Comparison of ENCODE assay signal across 14 cellular contexts in genomic region chr1:31625561-31626272, GRCh38. TPM values are rescaled to one million over a fixed set of nuclear protein-coding genes. Genes with fewer than 3 reads are reported as not detected.
DNase-seq lines count a peak whose midpoint lies in the region; ATAC-seq and TF ChIP-seq lines count a peak whose summit lies in the region.
"Had no signal": no experiment of that assay in that cellular context is flagged by ENCODE, and none has a peak within 500 bp of the region (broad histone marks: within the 10 kb centered on the region; RNA-seq: fewer than 3 reads in every experiment).

No MANE protein-coding gene starts in this region.

- H3K4me3 ChIP-seq in WERI-Rb-1 (ENCODE audit: low read depth, low read length) (no peak overlapping the region), hepatocyte (no peak overlapping the region)
- H3K4me3 ChIP-seq: A549 had no signal

- H3K79me2 ChIP-seq in hepatocyte = no peaks in the 10 kb centered on the region

- no peak overlapping the region for H2AFZ ChIP-seq in hepatocyte

- peak; percentile 61 to 66 for ATAC-seq in stimulated activated naive B cell treated with anti-CD40 and anti-IgM and Interleukin-4, amounts not matched to agents 10 μg/mL and 1 μg/mL and 100 μg/mL, for 72 hours (replicated peaks)
- ATAC-seq in HG03378 (IDR thresholded peaks at IDR 0.05; ENCODE audit: unreplicated experiment) = no peak
- ATAC-seq: effector memory CD8-positive, alpha-beta T cell had no signal

- H3K36me3 ChIP-seq in WERI-Rb-1 = peaks cover 19% of the 10 kb centered on the region
- H3K36me3 ChIP-seq in hepatocyte (replicated peaks; ENCODE audit: insufficient read depth, low read depth) = no peaks in the 10 kb centered on the region

- peak overlapping the region; percentile 92 for H3K27ac ChIP-seq in WERI-Rb-1
- peak overlapping the region; percentile 12 for H3K27ac ChIP-seq in hepatocyte
- H3K27ac ChIP-seq: A549 had no signal

- TF ChIP-seq CTCF in WERI-Rb-1 (IDR thresholded peaks at IDR 0.05; ENCODE audit: low read depth, low read length) = no peak
- TF ChIP-seq CTCF in hepatocyte (IDR thresholded peaks at IDR 0.05; ENCODE audit: poor library complexity) = no peak

- peaks cover 3% of the 10 kb centered on the region for H3K4me1 Mint-ChIP-seq in activated T-cell treated with anti-CD3 and anti-CD28 coated beads, Interleukin-2, amount 50 U/mL, for 24 hours (ENCODE audit: low read depth)
- peaks cover 37 to 55% of the 10 kb centered on the region in 2 donors for H3K4me1 Mint-ChIP-seq in stimulated activated naive B cell treated with anti-CD40 and anti-IgM and Interleukin-4, amounts not matched to agents 10 μg/mL and 1 μg/mL and 100 μg/mL, for 72 hours

- no peak overlapping the region for H3K4me3 Mint-ChIP-seq in activated T-cell treated with anti-CD3 and anti-CD28 coated beads, Interleukin-2, amount 50 U/mL, for 24 hours
- peak overlapping the region in 1 of 2 donors; percentile 8 for H3K4me3 Mint-ChIP-seq in stimulated activated naive B cell treated with anti-CD40 and anti-IgM and Interleukin-4, amounts not matched to agents 10 μg/mL and 1 μg/mL and 100 μg/mL, for 72 hours
- H3K4me3 Mint-ChIP-seq: effector memory CD8-positive, alpha-beta T cell had no signal

- peaks cover 3% of the 10 kb centered on the region for H3K4me1 ChIP-seq in hepatocyte (ENCODE audit: insufficient read depth)
- H3K4me1 ChIP-seq: A549 had no signal

- H4K20me1 ChIP-seq in hepatocyte (ENCODE audit: insufficient read depth, poor library complexity, severe bottlenecking) = no peaks in the 10 kb centered on the region

- peaks cover 62% of the 10 kb centered on the region for H3K36me3 Mint-ChIP-seq in activated T-cell treated with anti-CD3 and anti-CD28 coated beads, Interleukin-2, amount 50 U/mL, for 24 hours (ENCODE audit: low read depth)
- H3K36me3 Mint-ChIP-seq in stimulated activated naive B cell treated with anti-CD40 and anti-IgM and Interleukin-4, amounts not matched to agents 10 μg/mL and 1 μg/mL and 100 μg/mL, for 72 hours = peaks cover 38 to 76% of the 10 kb centered on the region in 2 donors

- H3K27me3 ChIP-seq in WERI-Rb-1 (ENCODE audit: insufficient read depth, low read depth, severe bottlenecking) (no peaks in the 10 kb centered on the region), hepatocyte (no peaks in the 10 kb centered on the region)

- H3K27me3 Mint-ChIP-seq in activated T-cell treated with anti-CD3 and anti-CD28 coated beads, Interleukin-2, amount 50 U/mL, for 24 hours = no peaks in the 10 kb centered on the region
- H3K27me3 Mint-ChIP-seq in stimulated activated naive B cell treated with anti-CD40 and anti-IgM and Interleukin-4, amounts not matched to agents 10 μg/mL and 1 μg/mL and 100 μg/mL, for 72 hours = no peaks in the 10 kb centered on the region
- H3K27me3 Mint-ChIP-seq: effector memory CD8-positive, alpha-beta T cell; progenitor cell of endocrine pancreas had no signal

- no peaks in the 10 kb centered on the region for H3K9me3 ChIP-seq in WERI-Rb-1 (ENCODE audit: severe bottlenecking)
- no peaks in the 10 kb centered on the region for H3K9me3 ChIP-seq in hepatocyte (ENCODE audit: low read depth)
- H3K9me3 ChIP-seq: A549 had no signal

- no peaks in the 10 kb centered on the region for H3K9me2 ChIP-seq in hepatocyte (replicated peaks; ENCODE audit: insufficient read depth)

- peak overlapping the region; percentile 59 for H3K27ac Mint-ChIP-seq in activated T-cell treated with anti-CD3 and anti-CD28 coated beads, Interleukin-2, amount 50 U/mL, for 24 hours
- peak overlapping the region; percentile 43 for H3K27ac Mint-ChIP-seq in stimulated activated naive B cell treated with anti-CD40 and anti-IgM and Interleukin-4, amounts not matched to agents 10 μg/mL and 1 μg/mL and 100 μg/mL, for 72 hours
- H3K27ac Mint-ChIP-seq: progenitor cell of endocrine pancreas had no signal

- no peaks in the 10 kb centered on the region for H3K9me3 Mint-ChIP-seq in activated T-cell treated with anti-CD3 and anti-CD28 coated beads, Interleukin-2, amount 50 U/mL, for 24 hours
- H3K9me3 Mint-ChIP-seq in stimulated activated naive B cell treated with anti-CD40 and anti-IgM and Interleukin-4, amounts not matched to agents 10 μg/mL and 1 μg/mL and 100 μg/mL, for 72 hours = peaks cover 1 to 3% of the 10 kb centered on the region in 2 donors
- H3K9me3 Mint-ChIP-seq: effector memory CD8-positive, alpha-beta T cell had no signal

- 86% methylated on average over 2 of the region's 4 CpGs for WGBS in hepatocyte (ENCODE audit: low lambda C conversion rate, missing lambda C conversion rate)

- no peak overlapping the region for H3K4me2 ChIP-seq in hepatocyte
- H3K4me2 ChIP-seq: A549 had no signal

- DNase-seq in activated T-cell treated with anti-CD3 and anti-CD28 coated beads, Interleukin-2, amount 50 U/mL, for 24 hours = no peak
- no peak for DNase-seq in activated T-cell treated with anti-CD3 and anti-CD28 coated beads, Interleukin-2, amount 50 U/mL, for 1 hour
- no peak for DNase-seq in WERI-Rb-1
- no peak for DNase-seq in hepatocyte (ENCODE audit: low spot score)
- DNase-seq in stimulated activated naive B cell treated with anti-CD40 and anti-IgM and Interleukin-4, amounts not matched to agents 10 μg/mL and 1 μg/mL and 100 μg/mL, for 72 hours = no peak
- no peak for DNase-seq in NCI-H2171 (lab: John Stamatoyannopoulos, UW)
- DNase-seq in stimulated activated CD8-positive, alpha-beta memory T cell treated with anti-CD3 and anti-CD28 coated beads, Interleukin-4, amount 100 ng/mL, for 48 hours = no peak
- DNase-seq: activated CD4-positive, alpha-beta T cell treated with anti-CD3 and anti-CD28 coated beads for 1 hour; activated gamma-delta T cell treated with Interleukin-2 at 50 U/mL for 16 hours; effector memory CD8-positive, alpha-beta T cell had no signal

RNA-seq across cellular contexts. Expression of gene HCRTR1, which starts 8.2 kb away (rescaled TPM):
- total RNA-seq in hepatocyte = 0.28 TPM in 1 of 2 replicates, not detected in the other
- polyA plus RNA-seq in hepatocyte = 0.68 TPM in 1 of 2 replicates, not detected in the other
- total RNA-seq: progenitor cell of endocrine pancreas, SK-MEL-5 had no signal
- polyA plus RNA-seq: A549 had no signal

RNA-seq across cellular contexts. Expression of gene PEF1, which starts 19.0 kb away (rescaled TPM):
- 70.7 and 85.9 TPM in 2 replicates for total RNA-seq in hepatocyte
- 85.5 and 89.0 TPM in 2 replicates for polyA plus RNA-seq in hepatocyte

RNA-seq across cellular contexts. Expression of gene TINAGL1, which starts 49.4 kb away (rescaled TPM):
- 46.2 and 58.3 TPM in 2 replicates for total RNA-seq in hepatocyte
- 64.4 and 69.4 TPM in 2 replicates for polyA plus RNA-seq in hepatocyte
- total RNA-seq: SK-MEL-5 had no signal
